ENCODE assay signal across 8 cellular contexts in the genomic region with DNA sequence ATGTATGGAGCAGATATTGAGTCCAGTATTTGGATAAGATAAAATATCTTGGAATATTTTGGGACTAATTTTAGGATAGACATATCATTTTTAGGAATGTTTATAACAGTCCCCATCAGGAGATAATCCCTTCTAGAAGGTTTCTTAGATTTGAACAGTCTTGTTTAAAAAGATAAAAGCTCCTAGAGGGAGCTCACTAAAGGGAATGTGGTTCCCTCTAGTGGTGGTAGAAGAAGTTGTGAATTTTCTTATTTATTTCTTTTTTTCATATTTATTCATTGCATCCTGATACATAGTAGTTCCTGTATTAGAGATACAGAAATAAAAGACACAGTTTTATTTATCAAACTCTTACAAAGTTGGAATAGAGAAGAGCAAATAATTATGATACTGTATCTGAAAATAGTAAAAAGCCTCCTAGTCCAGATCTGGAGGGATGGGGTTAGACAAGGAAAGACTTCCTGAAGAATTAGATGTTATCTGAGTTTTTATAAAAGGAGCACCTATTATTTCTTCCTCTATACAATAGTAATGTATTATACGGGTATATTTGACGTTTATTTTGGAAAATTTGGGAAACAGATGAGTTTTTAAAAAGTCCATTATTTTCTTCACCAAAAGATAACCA. TPM values are rescaled to one million over a fixed set of nuclear protein-coding genes. Genes with fewer than 3 reads are reported as not detected.
DNase-seq lines count a peak whose midpoint lies in the region; ATAC-seq, FAIRE-seq and TF ChIP-seq lines count a peak whose summit lies in the region.

No MANE protein-coding gene starts in this region.

- no peak for TF ChIP-seq POLR2A in HepG2 (IDR thresholded peaks at IDR 0.05; ENCODE audit: insufficient read depth in 1 of 2, low read depth in 2 of 2, low read length in 2 of 2)

- H4K20me1 ChIP-seq in HepG2 (ENCODE audit: insufficient read depth, low read length), result no peaks in the 10 kb centered on the region

- POLR2A ChIA-PET in HepG2 (lab: Yijun Ruan, JAX), result no interaction called here

- no peaks in the 10 kb centered on the region for H3K9me3 ChIP-seq in HepG2 (ENCODE audit: low read length)

- no peak for FAIRE-seq in HepG2 (lab: Jason Lieb, UNC)

- no peak overlapping the region for H3K27ac ChIP-seq in HepG2 (ENCODE audit: extremely low read length, insufficient read depth, low read length)

- TF ChIP-seq CTCF in GM13976 (IDR thresholded peaks at IDR 0.05; ENCODE audit: borderline replicate concordance, control extremely low read depth, extremely low read depth, insufficient read depth, missing control alignments) (peak; percentile 28), brain (conservative IDR thresholded peaks at IDR 0.05) (peak; percentile 82 to 87), HepG2 (CRISPR knock-in tag; IDR thresholded peaks at IDR 0.05) (peak; percentile 39)

- TF ChIP-seq EP300 in HepG2 (IDR thresholded peaks at IDR 0.05; ENCODE audit: low read depth in 2 of 2, low read length in 2 of 2) (no peak), HepG2 (CRISPR knock-in tag; IDR thresholded peaks at IDR 0.05; ENCODE audit: borderline replicate concordance) (no peak)

- no peak overlapping the region for H3K4me3 Mint-ChIP-seq in brain

- H3K4me3 ChIP-seq in HepG2 (replicated peaks in 1 of 3; ENCODE audit: insufficient read depth in 1 of 3, low read depth in 2 of 3, low read length in 3 of 3), result no peak overlapping the region

- H2AFZ ChIP-seq in HepG2 (ENCODE audit: low read length), result no peak overlapping the region

- no peaks in the 10 kb centered on the region for H3K36me3 Mint-ChIP-seq in brain

- no peak overlapping the region for H3K9ac ChIP-seq in HepG2 (ENCODE audit: insufficient read depth, low read depth, low read length)

- 1% methylated on average over 2 of the region's 2 CpGs for WGBS in HepG2 (ENCODE audit: low lambda C conversion rate)

- peak overlapping the region in 1 of 5 experiments; percentile 53 for H3K27ac Mint-ChIP-seq in brain

- H3K4me1 Mint-ChIP-seq in brain, result no peaks in the 10 kb centered on the region

- no peak for TF ChIP-seq RAD21 in HepG2 (CRISPR knock-in tag; IDR thresholded peaks at IDR 0.05)

- peaks cover 0 to 9% of the 10 kb centered on the region in 2 experiments; a peak in 1 of 5 replicates for H3K27me3 ChIP-seq in HepG2 (ENCODE audit: control insufficient read depth in 1 of 2, insufficient read depth in 2 of 2, low read length in 2 of 2)

- no peaks in the 10 kb centered on the region for H3K4me1 ChIP-seq in HepG2 (ENCODE audit: insufficient read depth, low read length)

- H3K9me3 Mint-ChIP-seq in brain, result peaks cover 0 to 3% (median 0%) of the 10 kb centered on the region in 5 experiments

- DNase-seq in ACHN, result peak; percentile 65
- peak; percentile 59 for DNase-seq in GM13976 (ENCODE audit: low spot score)
- peak; percentile 24 for DNase-seq in NCI-H2196 treated with DMSO at 0.1 percent for 48 hours (lab: John Stamatoyannopoulos, UW; ENCODE audit: unreplicated experiment)
- peak; percentile 29 for DNase-seq in HepG2 (ENCODE audit: low spot score)
- no peak for DNase-seq in stimulated activated CD4-positive, alpha-beta T cell treated with anti-CD3 and anti-CD28 coated beads, Interleukin-2, amount 100 ng/mL, for 24 hours

- no peak overlapping the region for H3K4me2 ChIP-seq in HepG2 (ENCODE audit: low read depth, low read length)

- BruUV-seq in HepG2 (replicated peaks; lab: Mats Ljungman, UMichigan), result no TSS peak

- intact Hi-C loops in HepG2 (cut with micrococcal nuclease; ENCODE audit: unreplicated experiment), result loop anchor here (1.0 kb wide), 1 partner anchor 516 kb away; no protein-coding TSS in a partner anchor

- CTCF ChIA-PET in HepG2 (lab: Yijun Ruan, JAX; ENCODE audit: low intra/inter-chr PET ratio, low total read pairs), result interaction anchor here (0.8 to 1.6 kb wide), 5 partner anchors 25 to 686 kb away, joined by 3 to 4 read pairs (median 4); no protein-coding TSS in a partner anchor

- no peaks in the 10 kb centered on the region for H3K36me3 ChIP-seq in HepG2 (replicated peaks in 1 of 2; ENCODE audit: control insufficient read depth in 1 of 2, insufficient read depth in 2 of 2, low read length in 2 of 2)

- no peaks in the 10 kb centered on the region for H3K79me2 ChIP-seq in HepG2 (ENCODE audit: insufficient read depth, low read length)

- ATAC-seq in HepG2, result no peak
- ATAC-seq in GM21737 (IDR thresholded peaks at IDR 0.05; ENCODE audit: unreplicated experiment), result no peak
- no peak for ATAC-seq in HG02623 (IDR thresholded peaks at IDR 0.05; ENCODE audit: unreplicated experiment)

- H3K27me3 Mint-ChIP-seq in brain, result peaks cover 11% of the 10 kb centered on the region

- in situ Hi-C loops in ACHN (cut with HindIII; ENCODE audit: low pct_ligation_motif_present, low pct_unique_long_range_greater_than_20kb, low sequenced_read_pairs), result no loop called here
- in situ Hi-C loops in GM13976 (cut with MboI; ENCODE audit: low sequenced_read_pairs, unreplicated experiment), result loop anchor here (10.0 kb wide), 1 partner anchor 684 kb away; a partner anchor contains a TSS
- in situ Hi-C loops in HepG2 (cut with HindIII; ENCODE audit: extremely low pct_ligation_motif_present, low pct_unique_long_range_greater_than_20kb), result no loop called here

TF ChIP-seq in HepG2, 621 proteins besides CTCF, POLR2A, EP300 and RAD21:
- TF ChIP-seq STAG1 (CRISPR knock-in tag; IDR thresholded peaks at IDR 0.05), result peak; percentile 58
- TF ChIP-seq, protein P1, sequence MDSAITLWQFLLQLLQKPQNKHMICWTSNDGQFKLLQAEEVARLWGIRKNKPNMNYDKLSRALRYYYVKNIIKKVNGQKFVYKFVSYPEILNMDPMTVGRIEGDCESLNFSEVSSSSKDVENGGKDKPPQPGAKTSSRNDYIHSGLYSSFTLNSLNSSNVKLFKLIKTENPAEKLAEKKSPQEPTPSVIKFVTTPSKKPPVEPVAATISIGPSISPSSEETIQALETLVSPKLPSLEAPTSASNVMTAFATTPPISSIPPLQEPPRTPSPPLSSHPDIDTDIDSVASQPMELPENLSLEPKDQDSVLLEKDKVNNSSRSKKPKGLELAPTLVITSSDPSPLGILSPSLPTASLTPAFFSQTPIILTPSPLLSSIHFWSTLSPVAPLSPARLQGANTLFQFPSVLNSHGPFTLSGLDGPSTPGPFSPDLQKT (CRISPR knock-in tag; IDR thresholded peaks at IDR 0.05; ENCODE audit: borderline replicate concordance), result no peak
- no peak for TF ChIP-seq U2AF2 (IDR thresholded peaks at IDR 0.05; ENCODE audit: low read depth, low read length)
- TF ChIP-seq, protein P2, sequence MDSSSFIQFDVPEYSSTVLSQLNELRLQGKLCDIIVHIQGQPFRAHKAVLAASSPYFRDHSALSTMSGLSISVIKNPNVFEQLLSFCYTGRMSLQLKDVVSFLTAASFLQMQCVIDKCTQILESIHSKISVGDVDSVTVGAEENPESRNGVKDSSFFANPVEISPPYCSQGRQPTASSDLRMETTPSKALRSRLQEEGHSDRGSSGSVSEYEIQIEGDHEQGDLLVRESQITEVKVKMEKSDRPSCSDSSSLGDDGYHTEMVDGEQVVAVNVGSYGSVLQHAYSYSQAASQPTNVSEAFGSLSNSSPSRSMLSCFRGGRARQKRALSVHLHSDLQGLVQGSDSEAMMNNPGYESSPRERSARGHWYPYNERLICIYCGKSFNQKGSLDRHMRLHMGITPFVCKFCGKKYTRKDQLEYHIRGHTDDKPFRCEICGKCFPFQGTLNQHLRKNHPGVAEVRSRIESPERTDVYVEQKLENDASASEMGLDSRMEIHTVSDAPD (CRISPR knock-in tag; IDR thresholded peaks at IDR 0.05), result no peak
- TF ChIP-seq NCOA5 (CRISPR knock-in tag; IDR thresholded peaks at IDR 0.05), result no peak
- no peak for TF ChIP-seq FOXC1 (CRISPR knock-in tag; IDR thresholded peaks at IDR 0.05; ENCODE audit: borderline replicate concordance)
- TF ChIP-seq SMC3 (IDR thresholded peaks at IDR 0.05; ENCODE audit: low read length), result peak; percentile 47; the same call in 1 of the 2 replicates

RNA-seq across cellular contexts. Expression of a gene that starts 24.5 kb away (rescaled TPM):
- polyA plus RNA-seq in brain (ENCODE audit: insufficient read depth, low read depth, low replicate concordance) (0.83 TPM), HepG2 (2011; rRNA removed) (not detected in 2 replicates)
- total RNA-seq in HepG2 (2016; rRNA removed; fragmentation: Illumina TruSeq; extraction: Trizol), result not detected in 2 replicates
- total RNA-seq in HepG2 (2016; cell fraction: cytosol; rRNA removed; fragmentation: Illumina TruSeq; extraction: Trizol; ENCODE audit: low read depth), result not detected in 2 replicates
- not detected in 2 replicates for total RNA-seq in HepG2 (2016; cell fraction: insoluble cytoplasmic fraction; rRNA removed; fragmentation: Illumina TruSeq; extraction: Trizol)
- not detected in 2 replicates for total RNA-seq in HepG2 (2016; cell fraction: membrane; rRNA removed; fragmentation: Illumina TruSeq; extraction: Trizol)
- not detected in 2 replicates for total RNA-seq in HepG2 (2016; cell fraction: nucleus; rRNA removed; fragmentation: Illumina TruSeq; extraction: Trizol)
- polyA plus RNA-seq in HepG2 (2011; cell fraction: cytosol; rRNA removed), result not detected in 2 replicates
- polyA plus RNA-seq in HepG2 (2011; cell fraction: nucleus; rRNA removed), result not detected in 2 replicates
- polyA plus RNA-seq in HepG2 (2012), result not detected in 2 replicates
- polyA plus RNA-seq in HepG2 (2016; cell fraction: cytosol; fragmentation: Illumina TruSeq; extraction: Trizol; ENCODE audit: low read depth), result not detected in 2 replicates
- polyA plus RNA-seq in HepG2 (2016; cell fraction: insoluble cytoplasmic fraction; fragmentation: Illumina TruSeq; extraction: Trizol; ENCODE audit: low read depth), result not detected in 2 replicates
- polyA plus RNA-seq in HepG2 (2016; cell fraction: membrane; fragmentation: Illumina TruSeq; extraction: Trizol; ENCODE audit: low read depth), result not detected in 2 replicates
- polyA plus RNA-seq in HepG2 (2016; cell fraction: nucleus; fragmentation: Illumina TruSeq; extraction: Trizol; ENCODE audit: insufficient read depth, low read depth), result not detected in 2 replicates
- polyA minus RNA-seq in HepG2 (2011; rRNA and poly(A)+ RNA removed; ENCODE audit: low replicate concordance), result not detected in 2 replicates
- not detected in 2 replicates for polyA minus RNA-seq in HepG2 (2011; cell fraction: cytosol; rRNA and poly(A)+ RNA removed)
- polyA minus RNA-seq in HepG2 (2011; cell fraction: nucleus; rRNA and poly(A)+ RNA removed), result not detected in 2 replicates

Comparison
In these comparisons a context has a peak if more than half of its experiments do, and no peak if none do; other contexts are left out.
1. DNase-seq: peak in ACHN (single experiment), GM13976 (single experiment), NCI-H2196 treated with DMSO at 0.1 percent for 48 hours (single experiment) and HepG2 (single experiment); none in stimulated activated CD4-positive, alpha-beta T cell treated with anti-CD3 and anti-CD28 coated beads, Interleukin-2, amount 100 ng/mL, for 24 hours (0 of 2).
2. CTCF ChIP-seq: peak in every context shown above with its lines; median percentile 84 in brain; 39 in HepG2; 28 in GM13976.